Comparison of ENCODE assay signal across 8 cellular contexts in genomic region chr17:21126645-21127507, GRCh38. TPM values are rescaled to one million over a fixed set of nuclear protein-coding genes. Genes with fewer than 3 reads are reported as not detected.
DNase-seq lines count a peak whose midpoint lies in the region; ATAC-seq and TF ChIP-seq lines count a peak whose summit lies in the region.

TSS of gene DHRS7B (plus strand) at chr17:21126964. CDS start at chr17:21126972, 8 bp downstream.

- H3K4me3 ChIP-seq in duodenal mucosa (ENCODE audit: low read depth in 1 of 2, low read length in 2 of 2), result peak within 1 kb of the TSS; percentile 89 to 95
- H3K4me3 ChIP-seq in lower leg skin (ENCODE audit: low read depth, poor library complexity, severe bottlenecking), result peak within 1 kb of the TSS; percentile 84

- peaks cover 12 to 17% of the 10 kb centered on the region in 2 donors for H3K4me1 ChIP-seq in duodenal mucosa (ENCODE audit: control insufficient read depth in 1 of 2, insufficient read depth in 2 of 2, low read length in 2 of 2)

- intact Hi-C loops in lower leg skin (cut with DNase I; ENCODE audit: low total_unique reads), result loop anchor here (10.0 kb wide), 2 partner anchors 88 to 388 kb away; partner anchors contain the start of gene TMEM11

- TF ChIP-seq POLR2A in lower leg skin (IDR thresholded peaks at IDR 0.05), result no peak

- peak within 1 kb of the TSS; percentile 93 for H3K27ac ChIP-seq in duodenal mucosa (ENCODE audit: low read depth, low read length)

- no peaks in the 10 kb centered on the region for H3K27me3 Mint-ChIP-seq in activated CD4-positive, alpha-beta memory T cell treated with anti-CD3 and anti-CD28 coated beads, Interleukin-2, amount 10 ng/mL, durations not matched to agents 7 days and 5 days

- CTCF ChIA-PET in activated CD4-positive, alpha-beta memory T cell treated with anti-CD3 and anti-CD28 coated beads, Interleukin-2, amount 10 ng/mL, durations not matched to agents 7 days and 5 days (lab: Charles Lee), result interaction anchor here (0.7 to 2.8 kb wide), 3 partner anchors 27 to 83 kb away, joined by 3 to 8 read pairs (median 5); no protein-coding TSS in a partner anchor

- H3K27me3 ChIP-seq in duodenal mucosa (ENCODE audit: control insufficient read depth in 1 of 2, insufficient read depth in 2 of 2, low read length in 2 of 2), result no peaks in the 10 kb centered on the region

- H3K9me3 Mint-ChIP-seq in activated CD4-positive, alpha-beta memory T cell treated with anti-CD3 and anti-CD28 coated beads, Interleukin-2, amount 10 ng/mL, durations not matched to agents 7 days and 5 days, result peaks cover under 1% of the 10 kb centered on the region

- ATAC-seq in GM19397 (IDR thresholded peaks at IDR 0.05; ENCODE audit: unreplicated experiment) (peak; percentile 97), HG03571 (IDR thresholded peaks at IDR 0.05; ENCODE audit: unreplicated experiment) (peak; percentile 95)

- peak within 1 kb of the TSS; percentile 89 for H3K4me3 Mint-ChIP-seq in activated CD4-positive, alpha-beta memory T cell treated with anti-CD3 and anti-CD28 coated beads, Interleukin-2, amount 10 ng/mL, durations not matched to agents 7 days and 5 days

- peaks cover 3% of the 10 kb centered on the region for H3K36me3 Mint-ChIP-seq in activated CD4-positive, alpha-beta memory T cell treated with anti-CD3 and anti-CD28 coated beads, Interleukin-2, amount 10 ng/mL, durations not matched to agents 7 days and 5 days (ENCODE audit: low read depth)

- peak within 1 kb of the TSS; percentile 86 for H3K27ac Mint-ChIP-seq in activated CD4-positive, alpha-beta memory T cell treated with anti-CD3 and anti-CD28 coated beads, Interleukin-2, amount 10 ng/mL, durations not matched to agents 7 days and 5 days

- TF ChIP-seq CTCF in lower leg skin (IDR thresholded peaks at IDR 0.05), result no peak

- 0% methylated on average over 45 to 64 of the region's 66 CpGs for WGBS in lower leg skin, 2 donors

- peak within 1 kb of the TSS; percentile 86 to 89 for H3K9ac ChIP-seq in duodenal mucosa (ENCODE audit: low read depth in 1 of 2, low read length in 2 of 2)

- peaks cover 35% of the 10 kb centered on the region for H3K4me1 Mint-ChIP-seq in activated CD4-positive, alpha-beta memory T cell treated with anti-CD3 and anti-CD28 coated beads, Interleukin-2, amount 10 ng/mL, durations not matched to agents 7 days and 5 days

- POLR2A ChIA-PET in activated CD4-positive, alpha-beta memory T cell treated with anti-CD3 and anti-CD28 coated beads, Interleukin-2, amount 10 ng/mL, durations not matched to agents 7 days and 5 days (lab: Charles Lee), result interaction anchor here (1.2 to 3.6 kb wide), 5 partner anchors 28 to 161 kb away, joined by 3 to 16 read pairs (median 11); partner anchors contain the start of genes TMEM11 and USP22

- H3K9me3 ChIP-seq in duodenal mucosa (ENCODE audit: control insufficient read depth in 1 of 2, low read length in 2 of 2), result no peaks in the 10 kb centered on the region

- H3K36me3 ChIP-seq in duodenal mucosa (ENCODE audit: control insufficient read depth in 1 of 2, insufficient read depth in 2 of 2, low read length in 2 of 2), result no peaks in the 10 kb centered on the region

- DNase-seq in CD1c-positive myeloid dendritic cell (ENCODE audit: extremely low spot score) (peak; percentile 99), NCI-H82 treated with DMSO at 0.1 percent for 48 hours (lab: John Stamatoyannopoulos, UW; ENCODE audit: unreplicated experiment) (peak; percentile 96), lower leg skin (ENCODE audit: low spot score in 2 of 2) (peak; percentile 94 to 99)
- peak; percentile 97 for DNase-seq in activated CD4-positive, alpha-beta memory T cell treated with anti-CD3 and anti-CD28 coated beads, Interleukin-2, amount 10 ng/mL, durations not matched to agents 7 days and 5 days
- peak; percentile 97 for DNase-seq in stimulated activated CD4-positive, alpha-beta T cell treated with anti-CD3 and anti-CD28 coated beads, Interleukin-4, amount 100 ng/mL, for 48 hours (ENCODE audit: low read depth in 2 of 2)

RNA-seq across cellular contexts. Expression of gene DHRS7B, which starts in this region (rescaled TPM):
- total RNA-seq in activated CD4-positive, alpha-beta memory T cell treated with anti-CD3 and anti-CD28 coated beads, Interleukin-2, amount 10 ng/mL, durations not matched to agents 7 days and 5 days, result 10 to 100 TPM; 12.1 to 15.3 TPM
- total RNA-seq in lower leg skin, result 10 to 100 TPM; 35.2 to 59.4 (median 39.6) TPM

Comparison
In these comparisons a context has a peak if more than half of its experiments do, and no peak if none do; other contexts are left out.
1. Peak in every context shown above with its lines: DNase-seq, ATAC-seq, H3K4me3 ChIP-seq and H3K27ac ChIP-seq.